In genomic region chr3:140904521-140904920, GRCh38 we compare ENCODE assay signal across 20 cellular contexts.
"Had no signal": no experiment of that assay in that cellular context is flagged by ENCODE, and none has a peak within 500 bp of the region (broad histone marks: within the 10 kb centered on the region; RNA-seq: fewer than 3 reads in every experiment).

No MANE protein-coding gene starts in this region.

- H3K4me3 ChIP-seq: lung, tibial nerve had no signal

- H3K36me3 ChIP-seq: tibial nerve had no signal

- H3K9me3 ChIP-seq: tibial nerve had no signal

- H3K4me1 ChIP-seq: tibial nerve had no signal

- ATAC-seq: activated CD8-positive, alpha-beta T cell treated with anti-CD3 and anti-CD28 coated beads, Interleukin-2, amount 10 ng/mL, durations not matched to agents 7 days and 5 days; activated naive CD4-positive, alpha-beta T cell treated with anti-CD3 and anti-CD28 coated beads, Interleukin-2, amount 50 U/mL, for 72 hours; naive thymus-derived CD4-positive, alpha-beta T cell; sciatic nerve; stimulated activated effector memory CD8-positive, alpha-beta T cell treated with anti-CD3 and anti-CD28 coated beads, Interleukin-12 subunit alpha, Interleukin-12 subunit beta, amount 100 ng/mL, for 72 hours; stimulated activated naive CD8-positive, alpha-beta T cell treated with anti-CD3 and anti-CD28 coated beads, Interleukin-15, amount 100 ng/mL, for 72 hours had no signal

- H3K27ac ChIP-seq: tibial nerve had no signal

- DNase-seq: activated CD4-positive, alpha-beta T cell treated with anti-CD3 and anti-CD28 coated beads for 1 hour; activated CD4-positive, alpha-beta T cell treated with anti-CD3 and anti-CD28 coated beads, Interleukin-2, amount 50 U/mL, for 1 hour; activated CD8-positive, alpha-beta T cell treated with anti-CD3 and anti-CD28 coated beads, Interleukin-2, amount 10 ng/mL, durations not matched to agents 7 days and 5 days; activated gamma-delta T cell; aorta; central memory CD4-positive, alpha-beta T cell; dermis blood vessel endothelial cell; effector CD8-positive, alpha-beta T cell; erythroblast; foreskin fibroblast; naive thymus-derived CD4-positive, alpha-beta T cell; occipital lobe; small intestine; stimulated activated CD4-positive, alpha-beta T cell treated with anti-CD3 and anti-CD28 coated beads, Interleukin-2, amount 100 ng/mL, for 24 hours; stimulated activated naive CD8-positive, alpha-beta T cell treated with anti-CD3 and anti-CD28 coated beads, Interleukin-15, amount 100 ng/mL, for 72 hours had no signal

- H3K27me3 ChIP-seq: tibial nerve had no signal
